Comparison of ENCODE assay signal across 12 cellular contexts in genomic region chr14:103696027-103696402, GRCh38. TPM values are rescaled to one million over a fixed set of nuclear protein-coding genes. Genes with fewer than 3 reads are reported as not detected.
DNase-seq lines count a peak whose midpoint lies in the region; ATAC-seq and TF ChIP-seq lines count a peak whose summit lies in the region.
"Had no signal": no experiment of that assay in that cellular context is flagged by ENCODE, and none has a peak within 500 bp of the region (broad histone marks: within the 10 kb centered on the region; RNA-seq: fewer than 3 reads in every experiment).

No MANE protein-coding gene starts in this region.

- ATAC-seq in activated naive CD8-positive, alpha-beta T cell treated with anti-CD3 and anti-CD28 coated beads, Interleukin-2, amount 50 U/mL, for 24 hours: no peak
- ATAC-seq in naive thymus-derived CD8-positive, alpha-beta T cell: no peak
- no peak for ATAC-seq in GM18909 (IDR thresholded peaks at IDR 0.05; ENCODE audit: poor library complexity, unreplicated experiment)
- ATAC-seq in HG03342 (IDR thresholded peaks at IDR 0.05; ENCODE audit: unreplicated experiment): no peak

- no peaks in the 10 kb centered on the region for H3K9me3 Mint-ChIP-seq in activated naive CD8-positive, alpha-beta T cell (ENCODE audit: low read depth)
- H3K9me3 Mint-ChIP-seq in activated naive CD8-positive, alpha-beta T cell treated with anti-CD3 and anti-CD28 coated beads, Interleukin-2, amount 50 U/mL, for 24 hours: no peaks in the 10 kb centered on the region
- H3K9me3 Mint-ChIP-seq in naive thymus-derived CD8-positive, alpha-beta T cell: no peaks in the 10 kb centered on the region
- H3K9me3 Mint-ChIP-seq: H9; T-helper 1 cell treated with Interleukin-12 subunit alpha and Interleukin-12 subunit beta and Interleukin-4 antibody, amounts not matched to agents 30 μg/mL and 1 μg/mL, for 36 hours had no signal

- CTCF ChIA-PET in GM10248 (lab: Yijun Ruan, JAX): interaction anchor here (0.9 to 1.3 kb wide), 2 partner anchors 9 to 10 kb away, joined by 3 to 4 read pairs; no protein-coding TSS in a partner anchor

- H3K9me3 ChIP-seq in ascending aorta (no peaks in the 10 kb centered on the region), tibial artery (no peaks in the 10 kb centered on the region)

- peak overlapping the region; percentile 10 for H3K27ac Mint-ChIP-seq in activated naive CD8-positive, alpha-beta T cell
- H3K27ac Mint-ChIP-seq in activated naive CD8-positive, alpha-beta T cell treated with anti-CD3 and anti-CD28 coated beads, Interleukin-2, amount 50 U/mL, for 24 hours: no peak overlapping the region
- H3K27ac Mint-ChIP-seq in naive thymus-derived CD8-positive, alpha-beta T cell: peak overlapping the region in 6 of 10 donors; percentile 38 to 60 (median 50)
- H3K27ac Mint-ChIP-seq: T-helper 1 cell treated with Interleukin-12 subunit alpha and Interleukin-12 subunit beta and Interleukin-4 antibody, amounts not matched to agents 30 μg/mL and 1 μg/mL, for 36 hours had no signal

- H3K4me1 Mint-ChIP-seq in activated naive CD8-positive, alpha-beta T cell (ENCODE audit: low read depth): peaks cover 11% of the 10 kb centered on the region
- peaks cover 3% of the 10 kb centered on the region for H3K4me1 Mint-ChIP-seq in activated naive CD8-positive, alpha-beta T cell treated with anti-CD3 and anti-CD28 coated beads, Interleukin-2, amount 50 U/mL, for 24 hours
- H3K4me1 Mint-ChIP-seq in naive thymus-derived CD8-positive, alpha-beta T cell: peaks cover 5 to 23% (median 9%) of the 10 kb centered on the region in 4 donors

- H3K4me3 ChIP-seq in ascending aorta: no peak overlapping the region
- no peak overlapping the region for H3K4me3 ChIP-seq in tibial artery

- TF ChIP-seq CTCF in ascending aorta (IDR thresholded peaks at IDR 0.05) (no peak), tibial artery (IDR thresholded peaks at IDR 0.05) (no peak), GM10248 (IDR thresholded peaks at IDR 0.05; ENCODE audit: control extremely low read depth, extremely low read depth, low read depth, missing control alignments) (no peak)

- POLR2A ChIA-PET in naive thymus-derived CD8-positive, alpha-beta T cell (lab: Charles Lee): interaction anchor here (0.6 kb wide), 1 partner anchor 18 kb away, joined by 3 read pairs; no protein-coding TSS in a partner anchor
- POLR2A ChIA-PET in GM10248 (lab: Yijun Ruan, JAX): no interaction called here

- peaks cover 49 to 72% of the 10 kb centered on the region in 2 donors for H3K36me3 ChIP-seq in ascending aorta
- peaks cover 34 to 75% (median 65%) of the 10 kb centered on the region in 3 donors for H3K36me3 ChIP-seq in tibial artery

- H3K4me3 Mint-ChIP-seq in activated naive CD8-positive, alpha-beta T cell: no peak overlapping the region
- H3K4me3 Mint-ChIP-seq in activated naive CD8-positive, alpha-beta T cell treated with anti-CD3 and anti-CD28 coated beads, Interleukin-2, amount 50 U/mL, for 24 hours: no peak overlapping the region
- H3K4me3 Mint-ChIP-seq in naive thymus-derived CD8-positive, alpha-beta T cell: no peak overlapping the region
- H3K4me3 Mint-ChIP-seq: H9; T-helper 1 cell treated with Interleukin-12 subunit alpha and Interleukin-12 subunit beta and Interleukin-4 antibody, amounts not matched to agents 30 μg/mL and 1 μg/mL, for 36 hours had no signal

- H3K4me1 ChIP-seq in ascending aorta (peaks cover 13 to 34% of the 10 kb centered on the region in 2 donors), tibial artery (peaks cover 10 to 48% (median 35%) of the 10 kb centered on the region in 4 donors)

- H3K27me3 ChIP-seq in ascending aorta (no peaks in the 10 kb centered on the region), tibial artery (no peaks in the 10 kb centered on the region)

- DNase-seq in activated naive CD8-positive, alpha-beta T cell treated with anti-CD3 and anti-CD28 coated beads, Interleukin-2, amount 50 U/mL, for 24 hours: no peak
- DNase-seq in ascending aorta (ENCODE audit: low spot score in 2 of 2) (no peak), tibial artery (no peak), GM10248 (ENCODE audit: extremely low spot score) (no peak)
- no peak for DNase-seq in naive thymus-derived CD8-positive, alpha-beta T cell
- DNase-seq: H9, NCI-H524 treated with DMSO at 0.1 percent for 48 hours had no signal

- H3K27me3 Mint-ChIP-seq in activated naive CD8-positive, alpha-beta T cell: no peaks in the 10 kb centered on the region
- no peaks in the 10 kb centered on the region for H3K27me3 Mint-ChIP-seq in activated naive CD8-positive, alpha-beta T cell treated with anti-CD3 and anti-CD28 coated beads, Interleukin-2, amount 50 U/mL, for 24 hours
- H3K27me3 Mint-ChIP-seq in naive thymus-derived CD8-positive, alpha-beta T cell: no peaks in the 10 kb centered on the region

- intact Hi-C loops in ascending aorta (cut with DNase I): no loop called here
- intact Hi-C loops in tibial artery (cut with DNase I; ENCODE audit: low total_unique reads): no loop called here

- H3K36me3 Mint-ChIP-seq in activated naive CD8-positive, alpha-beta T cell: no peaks in the 10 kb centered on the region
- peaks cover 7% of the 10 kb centered on the region for H3K36me3 Mint-ChIP-seq in activated naive CD8-positive, alpha-beta T cell treated with anti-CD3 and anti-CD28 coated beads, Interleukin-2, amount 50 U/mL, for 24 hours (ENCODE audit: low read depth)
- H3K36me3 Mint-ChIP-seq in naive thymus-derived CD8-positive, alpha-beta T cell: peaks cover 0 to 34% (median 0%) of the 10 kb centered on the region in 3 donors

- H3K27ac ChIP-seq in ascending aorta: peak overlapping the region; percentile 8 to 55
- H3K27ac ChIP-seq in tibial artery: peak overlapping the region; percentile 70 to 73
- H3K27ac ChIP-seq: KMS-11 had no signal

RNA-seq across cellular contexts. Expression of gene XRCC3, which starts 19.2 kb away (rescaled TPM):
- total RNA-seq in ascending aorta: 9.0 TPM
- total RNA-seq in naive thymus-derived CD8-positive, alpha-beta T cell: 10 to 100 TPM; 13.8 to 14.1 TPM
- polyA plus RNA-seq in naive thymus-derived CD8-positive, alpha-beta T cell: 1 to 10 TPM; 2.1 to 3.6 (median 3.2) TPM

RNA-seq across cellular contexts. Expression of gene ZFYVE21, which starts 19.6 kb away (rescaled TPM):
- 219 TPM for total RNA-seq in ascending aorta
- 10 to 100 TPM; 13.5 to 16.9 TPM for total RNA-seq in naive thymus-derived CD8-positive, alpha-beta T cell
- 1 to 10 TPM; 7.7 to 8.7 (median 8.1) TPM for polyA plus RNA-seq in naive thymus-derived CD8-positive, alpha-beta T cell

Comparison
In these comparisons a context has a peak if more than half of its experiments do, and no peak if none do; other contexts are left out.
1. RNA of gene ZFYVE21, which starts 19.6 kb away (total RNA-seq): 219 TPM in ascending aorta (single experiment); 13.5 to 16.9 TPM in naive thymus-derived CD8-positive, alpha-beta T cell; every median in the first group is over 10 times any median in the second.